ENCODE assay signal across 20 cellular contexts in the genomic region with DNA sequence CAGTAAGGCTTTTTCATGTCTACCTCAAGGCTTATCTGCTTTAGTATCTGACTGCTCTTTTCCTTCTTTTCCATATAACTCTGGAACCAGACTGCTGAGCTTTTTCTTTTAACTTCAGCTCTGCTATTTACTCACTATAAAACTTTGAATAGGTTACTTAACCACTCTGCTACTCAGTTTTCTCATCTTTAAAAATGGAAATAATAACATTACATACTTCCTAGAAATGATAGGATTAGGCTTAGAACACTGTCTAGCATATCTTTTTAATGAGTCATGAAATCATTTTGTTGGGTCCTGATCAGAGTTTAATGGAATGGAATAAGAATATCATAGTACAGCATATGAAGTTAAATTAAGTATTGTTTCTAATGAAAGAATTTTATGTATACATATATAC.
DNase-seq lines count a peak whose midpoint lies in the region; ATAC-seq, FAIRE-seq and TF ChIP-seq lines count a peak whose summit lies in the region.
"Had no signal": no experiment of that assay in that cellular context is flagged by ENCODE, and none has a peak within 500 bp of the region (broad histone marks: within the 10 kb centered on the region; RNA-seq: fewer than 3 reads in every experiment).

No MANE protein-coding gene starts in this region.

- no peak for TF ChIP-seq POLR2A in breast epithelium (IDR thresholded peaks at IDR 0.05)
- TF ChIP-seq POLR2A in K562 (conservative IDR thresholded peaks at IDR 0.05): no peak

- CTCF ChIA-PET in MCF 10A (lab: Yijun Ruan, JAX): interaction anchor here (0.5 kb wide), 1 partner anchor 416 kb away, joined by 3 read pairs; no protein-coding TSS in a partner anchor
- CTCF ChIA-PET in K562 (lab: Yijun Ruan, JAX; ENCODE audit: low intra/inter-chr PET ratio): no interaction called here

- FAIRE-seq in K562 (lab: Jason Lieb, UNC): no peak

- ATAC-seq in K562 (peak; percentile 38; the same call in 2 of the 3 replicates), foreskin keratinocyte (peak; percentile 76), GM18519 (IDR thresholded peaks at IDR 0.05; ENCODE audit: low FRiP score, unreplicated experiment) (no peak)
- ATAC-seq: pancreas; stimulated activated effector memory CD8-positive, alpha-beta T cell treated with anti-CD3 and anti-CD28 coated beads, Interleukin-12 subunit alpha, Interleukin-12 subunit beta, amount 100 ng/mL, for 72 hours had no signal

- DNase-seq in MCF 10A (ENCODE audit: unreplicated experiment) (peak; percentile 9), breast epithelium (ENCODE audit: low spot score in 2 of 2) (no peak), K562 (ENCODE audit: extremely low read depth in 1 of 4, low spot score in 3 of 4) (no peak), foreskin keratinocyte (peak; percentile 33 to 58), NCI-H2171 treated with DMSO at 0.1 percent for 48 hours (lab: John Stamatoyannopoulos, UW) (no peak), amygdala (lab: John Stamatoyannopoulos, UW) (no peak)
- DNase-seq in activated CD4-positive, alpha-beta T cell treated with anti-CD3 and anti-CD28 coated beads for 4 hours: no peak
- DNase-seq: amniotic stem cell, DMS79, dorsolateral prefrontal cortex, NCI-H1417 treated with DMSO at 0.1 percent for 48 hours, pancreas, T-helper 1 cell had no signal

- TF ChIP-seq RAD21 in K562 (CRISPR knock-in tag; conservative IDR thresholded peaks at IDR 0.05 in 1 of 2, IDR thresholded peaks at IDR 0.05 in 1 of 2): no peak

- no peaks in the 10 kb centered on the region for H3K9me1 ChIP-seq in K562 (ENCODE audit: control insufficient read depth, insufficient read depth, low read length)

- no peaks in the 10 kb centered on the region for H4K20me1 ChIP-seq in K562 (replicated peaks; ENCODE audit: control insufficient read depth, insufficient read depth, low read length)

- H3K4me1 ChIP-seq in breast epithelium (no peaks in the 10 kb centered on the region), K562 (replicated peaks in 1 of 2; ENCODE audit: control insufficient read depth in 2 of 2, insufficient read depth in 2 of 2, low read length in 2 of 2) (no peaks in the 10 kb centered on the region), foreskin keratinocyte (peaks cover 11% of the 10 kb centered on the region)
- H3K4me1 ChIP-seq: pancreas had no signal

- no peak for TF ChIP-seq EP300 in K562 (IDR thresholded peaks at IDR 0.05; ENCODE audit: low read length)

- H3K4me3 ChIP-seq in breast epithelium (no peak overlapping the region), K562 (no peak overlapping the region)
- H3K4me3 ChIP-seq: dorsolateral prefrontal cortex, esophagus muscularis mucosa, pancreas, smooth muscle cell had no signal

- H3K27me3 ChIP-seq in breast epithelium: no peaks in the 10 kb centered on the region
- no peaks in the 10 kb centered on the region for H3K27me3 ChIP-seq in K562 (ENCODE audit: control insufficient read depth in 2 of 2, insufficient read depth in 2 of 2, low read length in 2 of 2)
- no peaks in the 10 kb centered on the region for H3K27me3 ChIP-seq in foreskin keratinocyte
- H3K27me3 ChIP-seq: dorsolateral prefrontal cortex, esophagus muscularis mucosa, pancreas had no signal

- POLR2A ChIA-PET in MCF 10A (lab: Yijun Ruan, JAX): interaction anchor here (1.3 kb wide), 1 partner anchor 62 kb away, joined by 3 read pairs; no protein-coding TSS in a partner anchor
- POLR2A ChIA-PET in K562 (lab: Yijun Ruan, JAX): no interaction called here

- H3K36me3 Mint-ChIP-seq in MCF 10A (ENCODE audit: insufficient read depth, unreplicated experiment): no peaks in the 10 kb centered on the region
- H3K36me3 Mint-ChIP-seq: stimulated activated effector memory CD8-positive, alpha-beta T cell treated with anti-CD3 and anti-CD28 coated beads, Interleukin-12 subunit alpha, Interleukin-12 subunit beta, amount 100 ng/mL, for 72 hours; type B pancreatic cell had no signal

- H3K36me3 ChIP-seq in breast epithelium (no peaks in the 10 kb centered on the region), K562 (ENCODE audit: control insufficient read depth, insufficient read depth, low read length) (no peaks in the 10 kb centered on the region; the same call in 2 of the 3 replicates)
- H3K36me3 ChIP-seq: pancreas had no signal

- TF ChIP-seq CTCF in MCF 10A (IDR thresholded peaks at IDR 0.05; ENCODE audit: unreplicated experiment) (no peak), breast epithelium (IDR thresholded peaks at IDR 0.05) (no peak), K562 (IDR thresholded peaks at IDR 0.05 in 2 of 3, conservative IDR thresholded peaks at IDR 0.05 in 1 of 3; ENCODE audit: insufficient read depth in 2 of 3, low read depth in 1 of 3, low read length in 3 of 3) (no peak), foreskin keratinocyte (conservative IDR thresholded peaks at IDR 0.05) (no peak)

- H3K27me3 Mint-ChIP-seq in MCF 10A (ENCODE audit: insufficient read depth, unreplicated experiment): no peaks in the 10 kb centered on the region
- H3K27me3 Mint-ChIP-seq: type B pancreatic cell had no signal

- no peak overlapping the region for H3K27ac ChIP-seq in breast epithelium
- no peak overlapping the region for H3K27ac ChIP-seq in K562 (ENCODE audit: extremely low read depth, low read depth, low read length)
- H3K27ac ChIP-seq in foreskin keratinocyte: no peak overlapping the region
- H3K27ac ChIP-seq: 22Rv1, dorsolateral prefrontal cortex, esophagus muscularis mucosa, pancreas had no signal

- H3K9ac ChIP-seq in K562 (ENCODE audit: insufficient read depth in 1 of 2, low read depth in 2 of 2, low read length in 2 of 2): no peak overlapping the region

- no peak overlapping the region for H3K4me2 ChIP-seq in K562 (ENCODE audit: insufficient read depth, low read length)
- H3K4me2 ChIP-seq: smooth muscle cell had no signal

- H3K4me3 Mint-ChIP-seq in MCF 10A (ENCODE audit: unreplicated experiment): no peak overlapping the region
- H3K4me3 Mint-ChIP-seq: stimulated activated effector memory CD8-positive, alpha-beta T cell treated with anti-CD3 and anti-CD28 coated beads, Interleukin-12 subunit alpha, Interleukin-12 subunit beta, amount 100 ng/mL, for 72 hours; type B pancreatic cell had no signal

- BruUV-seq in MCF 10A (replicated peaks; lab: Mats Ljungman, UMichigan): no TSS peak
- no TSS peak for BruUV-seq in K562 (replicated peaks; lab: Mats Ljungman, UMichigan)

- intact Hi-C loops in MCF 10A (cut with micrococcal nuclease): no loop called here
- intact Hi-C loops in breast epithelium (cut with DNase I; ENCODE audit: low total_unique reads): no loop called here
- intact Hi-C loops in K562 (cut with micrococcal nuclease): no loop called here

- in situ Hi-C loops in K562 (cut with MboI): no loop called here

- H3K27ac Mint-ChIP-seq in MCF 10A (ENCODE audit: low read depth, unreplicated experiment): peak overlapping the region; percentile 37
- H3K27ac Mint-ChIP-seq: activated T-helper 2 cell treated with anti-CD3 and anti-CD28 coated beads, Interferon-gamma antibody, Interleukin-2, Interleukin-4, amounts not matched to agents 10 μg/mL and 5 μg/mL and 100 μg/mL, durations not matched to agents 14 hours and 24 hours and 36 hours; stimulated activated effector memory CD8-positive, alpha-beta T cell treated with anti-CD3 and anti-CD28 coated beads, Interleukin-12 subunit alpha, Interleukin-12 subunit beta, amount 100 ng/mL, for 72 hours; type B pancreatic cell had no signal

- peaks cover 19% of the 10 kb centered on the region for H3K4me1 Mint-ChIP-seq in MCF 10A (ENCODE audit: insufficient read depth, unreplicated experiment)
- H3K4me1 Mint-ChIP-seq: stimulated activated effector memory CD8-positive, alpha-beta T cell treated with anti-CD3 and anti-CD28 coated beads, Interleukin-12 subunit alpha, Interleukin-12 subunit beta, amount 100 ng/mL, for 72 hours had no signal

- H2AFZ ChIP-seq in K562 (ENCODE audit: low read depth, low read length): no peak overlapping the region

- H3K79me2 ChIP-seq in K562 (ENCODE audit: control insufficient read depth, insufficient read depth, low read length): no peaks in the 10 kb centered on the region

- no peaks in the 10 kb centered on the region for H3K9me3 ChIP-seq in breast epithelium
- H3K9me3 ChIP-seq in K562 (replicated peaks; ENCODE audit: control insufficient read depth, insufficient read depth, low read depth, low read length): no peaks in the 10 kb centered on the region
- H3K9me3 ChIP-seq: esophagus muscularis mucosa, pancreas had no signal

- H3K9me3 Mint-ChIP-seq in MCF 10A (ENCODE audit: unreplicated experiment): no peaks in the 10 kb centered on the region
- H3K9me3 Mint-ChIP-seq: activated T-helper 2 cell treated with anti-CD3 and anti-CD28 coated beads, Interferon-gamma antibody, Interleukin-2, Interleukin-4, amounts not matched to agents 10 μg/mL and 5 μg/mL and 100 μg/mL, durations not matched to agents 14 hours and 24 hours and 36 hours; stimulated activated effector memory CD8-positive, alpha-beta T cell treated with anti-CD3 and anti-CD28 coated beads, Interleukin-12 subunit alpha, Interleukin-12 subunit beta, amount 100 ng/mL, for 72 hours; type B pancreatic cell had no signal

TF ChIP-seq in K562, 482 proteins besides CTCF, POLR2A, EP300 and RAD21:
- TF ChIP-seq ATF1 (CRISPR knock-in tag; IDR thresholded peaks at IDR 0.05) (no peak), ATF1 (tag; IDR thresholded peaks at IDR 0.05) (no peak), ILK (tag; IDR thresholded peaks at IDR 0.05; ENCODE audit: borderline replicate concordance, low read depth) (no peak)

Comparison
In these comparisons a context has a peak if more than half of its experiments do, and no peak if none do; other contexts are left out.
1. DNase-seq: peak in MCF 10A (single experiment) and foreskin keratinocyte (2 of 2); none in breast epithelium (0 of 2), K562 (0 of 4), activated CD4-positive, alpha-beta T cell treated with anti-CD3 and anti-CD28 coated beads for 4 hours (0 of 2), NCI-H2171 treated with DMSO at 0.1 percent for 48 hours (single experiment) and amygdala (0 of 56).